17 cellular contexts compared by ENCODE assay signal in the genomic region with DNA sequence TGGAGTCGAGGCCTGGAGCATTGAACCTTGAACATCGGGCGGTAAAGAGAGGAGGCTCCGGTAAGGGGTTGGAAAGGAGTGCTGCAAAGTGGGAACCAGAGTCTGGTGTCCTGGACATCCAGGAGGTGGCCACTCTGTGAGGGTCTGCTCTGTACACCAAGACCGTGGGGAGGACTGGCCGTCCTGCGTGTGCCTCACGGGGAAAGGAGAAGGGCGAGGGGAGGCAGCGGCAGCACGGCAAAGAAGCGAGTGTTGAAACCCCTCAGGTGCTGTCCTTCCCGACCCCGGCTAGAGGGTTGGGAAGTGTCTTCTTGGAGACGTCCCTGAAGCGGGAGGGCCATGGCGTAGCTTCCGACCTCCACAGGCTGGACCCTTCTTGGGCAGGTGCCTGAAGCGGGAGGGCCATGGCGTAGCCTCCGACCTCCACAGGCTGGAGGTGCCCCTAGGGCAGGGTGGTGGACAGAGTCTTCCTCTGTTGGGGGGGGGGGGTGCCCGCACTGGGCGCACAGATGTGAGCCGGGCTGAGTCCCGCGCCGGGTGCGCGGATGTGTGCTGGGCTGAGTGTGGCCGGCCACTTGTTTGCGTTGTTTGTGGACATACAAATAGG. TPM values are rescaled to one million over a fixed set of nuclear protein-coding genes. Genes with fewer than 3 reads are reported as not detected.
A peak's percentile ranks its signal among the peaks of the same experiment; 100 is the strongest.
DNase-seq lines count a peak whose midpoint lies in the region; ATAC-seq and TF ChIP-seq lines count a peak whose summit lies in the region.
"Had no signal": no experiment of that assay in that cellular context is flagged by ENCODE, and none has a peak within 500 bp of the region (broad histone marks: within the 10 kb centered on the region; RNA-seq: fewer than 3 reads in every experiment).

No MANE protein-coding gene starts in this region.

- H3K36me3 Mint-ChIP-seq in neural crest cell (ENCODE audit: low read depth) = no peaks in the 10 kb centered on the region
- peaks cover 7% of the 10 kb centered on the region for H3K36me3 Mint-ChIP-seq in T-cell

- H3K4me1 Mint-ChIP-seq in neural crest cell (peaks cover 27% of the 10 kb centered on the region), T-cell (peaks cover 24 to 41% (median 33%) of the 10 kb centered on the region in 3 donors)

- CTCF ChIA-PET in Panc1 (lab: Charles Lee) (no interaction called here), T-cell (lab: Charles Lee) (no interaction called here)

- peak overlapping the region; percentile 95 for H3K27ac Mint-ChIP-seq in neural crest cell (ENCODE audit: unreplicated experiment)
- H3K27ac Mint-ChIP-seq in T-cell = peak overlapping the region in 1 of 2 donors; percentile 39
- H3K27ac Mint-ChIP-seq: activated CD8-positive, alpha-beta memory T cell treated with anti-CD3 and anti-CD28 coated beads, Interleukin-2, amount 10 ng/mL, durations not matched to agents 7 days and 5 days; T-helper 1 cell treated with Interleukin-12 subunit alpha and Interleukin-12 subunit beta and Interleukin-4 antibody, amounts not matched to agents 30 μg/mL and 1 μg/mL, for 36 hours had no signal

- POLR2A ChIA-PET in Panc1 (lab: Charles Lee) = interaction anchor here (0.9 kb wide), 1 partner anchor 25 kb away, joined by 5 read pairs; no protein-coding TSS in a partner anchor
- POLR2A ChIA-PET in T-cell (lab: Charles Lee) = no interaction called here

- ATAC-seq in Panc1 (0 out of 2 replicates have a peak, but pooled peaks have one; percentile 4), T-cell (replicated peaks in 1 of 4) (no peak), GM21526 (IDR thresholded peaks at IDR 0.05; ENCODE audit: low FRiP score, unreplicated experiment) (no peak)
- ATAC-seq: activated CD8-positive, alpha-beta memory T cell treated with anti-CD3 and anti-CD28 coated beads, Interleukin-2, amount 10 ng/mL, durations not matched to agents 7 days and 5 days had no signal

- H3K27ac ChIP-seq in BLaER1 treated with 17β-estradiol and CSF1 and Interleukin-3, amounts not matched to agents 10 nM and 100 nM = peak overlapping the region in 8 of 11 experiments; percentile 26 to 99 (median 96); a peak in 15 of 22 replicates
- no peak overlapping the region for H3K27ac ChIP-seq in Panc1 (ENCODE audit: low read length)
- H3K27ac ChIP-seq in dorsolateral prefrontal cortex = peak overlapping the region; percentile 2 to 95 (median 88)

- peaks cover 57 to 99% (median 85%) of the 10 kb centered on the region in 10 experiments for H3K4me1 ChIP-seq in BLaER1 treated with 17β-estradiol and CSF1 and Interleukin-3, amounts not matched to agents 10 nM and 100 nM
- H3K4me1 ChIP-seq in Panc1 (ENCODE audit: control insufficient read depth, insufficient read depth, low read length) = peaks cover 6% of the 10 kb centered on the region; the same call in 1 of the 2 replicates

- no peak overlapping the region for H3K4me3 ChIP-seq in BLaER1 treated with 17β-estradiol and CSF1 and Interleukin-3, amounts not matched to agents 10 nM and 100 nM
- H3K4me3 ChIP-seq in Panc1 (ENCODE audit: low read depth in 2 of 2, low read length in 2 of 2) = no peak overlapping the region
- peak overlapping the region in 2 of 59 donors; percentile 8 to 15 for H3K4me3 ChIP-seq in dorsolateral prefrontal cortex
- H3K4me3 ChIP-seq: sigmoid colon had no signal

- H3K27me3 Mint-ChIP-seq in neural crest cell (ENCODE audit: low read depth) (no peaks in the 10 kb centered on the region), T-cell (no peaks in the 10 kb centered on the region)
- H3K27me3 Mint-ChIP-seq: activated CD8-positive, alpha-beta memory T cell treated with anti-CD3 and anti-CD28 coated beads, Interleukin-2, amount 10 ng/mL, durations not matched to agents 7 days and 5 days had no signal

- in situ Hi-C loops in Panc1 (cut with HindIII; ENCODE audit: low pct_unique_long_range_greater_than_20kb, low sequenced_read_pairs) = no loop called here

- H3K4me2 ChIP-seq in BLaER1 treated with 17β-estradiol and CSF1 and Interleukin-3, amounts not matched to agents 10 nM and 100 nM = peak overlapping the region; percentile 5 to 95 (median 79); a peak in 18 of 22 replicates

- DNase-seq in Panc1 (ENCODE audit: low read depth, low spot score) = no peak
- peak in 8 of 10 donors; percentile 38 to 66 (median 48) for DNase-seq in dorsolateral prefrontal cortex
- DNase-seq in neural crest cell (ENCODE audit: low read depth, low spot score) = no peak
- DNase-seq in inferior parietal cortex (ENCODE audit: extremely low spot score) = no peak
- DNase-seq in T-cell = no peak
- DNase-seq in DMS53 (lab: John Stamatoyannopoulos, UW) = no peak
- DNase-seq: activated CD4-positive, CD25-positive, alpha-beta regulatory T cell; activated CD8-positive, alpha-beta memory T cell treated with anti-CD3 and anti-CD28 coated beads, Interleukin-2, amount 10 ng/mL, durations not matched to agents 7 days and 5 days; activated naive CD4-positive, alpha-beta T cell; NCI-H187 treated with DMSO at 0.1 percent for 48 hours; NCI-H446 treated with DMSO at 0.1 percent for 48 hours; Right ventricle myocardium superior; sigmoid colon; stimulated activated CD4-positive, alpha-beta T cell treated with anti-CD3 and anti-CD28 coated beads, Interleukin-1b, Interleukin-23, amount 100 ng/mL, for 48 hours had no signal

- peaks cover 35 to 58% (median 44%) of the 10 kb centered on the region in 11 experiments for H3K36me3 ChIP-seq in BLaER1 treated with 17β-estradiol and CSF1 and Interleukin-3, amounts not matched to agents 10 nM and 100 nM
- H3K36me3 ChIP-seq in Panc1 (ENCODE audit: control insufficient read depth, insufficient read depth, low read length) = no peaks in the 10 kb centered on the region

- peak overlapping the region in 7 of 11 experiments; percentile 13 to 90 (median 37); a peak in 8 of 22 replicates for H3K9ac ChIP-seq in BLaER1 treated with 17β-estradiol and CSF1 and Interleukin-3, amounts not matched to agents 10 nM and 100 nM

- H3K27me3 ChIP-seq in BLaER1 treated with 17β-estradiol and CSF1 and Interleukin-3, amounts not matched to agents 10 nM and 100 nM = no peaks in the 10 kb centered on the region
- H3K27me3 ChIP-seq in Panc1 (ENCODE audit: control insufficient read depth, insufficient read depth, low read length) (no peaks in the 10 kb centered on the region), dorsolateral prefrontal cortex (no peaks in the 10 kb centered on the region)
- H3K27me3 ChIP-seq: sigmoid colon had no signal

- H3K4me3 Mint-ChIP-seq in neural crest cell (peak overlapping the region; percentile 34), T-cell (no peak overlapping the region)
- H3K4me3 Mint-ChIP-seq: activated CD8-positive, alpha-beta memory T cell treated with anti-CD3 and anti-CD28 coated beads, Interleukin-2, amount 10 ng/mL, durations not matched to agents 7 days and 5 days; T-helper 1 cell treated with Interleukin-12 subunit alpha and Interleukin-12 subunit beta and Interleukin-4 antibody, amounts not matched to agents 30 μg/mL and 1 μg/mL, for 36 hours had no signal

- no peaks in the 10 kb centered on the region for H3K9me3 Mint-ChIP-seq in neural crest cell
- no peaks in the 10 kb centered on the region for H3K9me3 Mint-ChIP-seq in T-cell
- H3K9me3 Mint-ChIP-seq: T-helper 1 cell treated with Interleukin-12 subunit alpha and Interleukin-12 subunit beta and Interleukin-4 antibody, amounts not matched to agents 30 μg/mL and 1 μg/mL, for 36 hours had no signal

- H4K20me1 ChIP-seq in BLaER1 treated with 17β-estradiol and CSF1 and Interleukin-3, amounts not matched to agents 10 nM and 100 nM = peaks cover 38 to 98% (median 84%) of the 10 kb centered on the region in 11 experiments; a peak in 19 of 22 replicates

- intact Hi-C loops in Panc1 (cut with micrococcal nuclease; ENCODE audit: unreplicated experiment) (no loop called here), dorsolateral prefrontal cortex (cut with DNase I) (loop anchor here in 1 of 2 donors (10.0 kb wide), 1 partner anchor 67 kb away; no protein-coding TSS in a partner anchor)

- BruUV-seq in Panc1 (replicated peaks; lab: Mats Ljungman, UMichigan) = no TSS peak

- H3K9me3 ChIP-seq in BLaER1 treated with 17β-estradiol and CSF1 and Interleukin-3, amounts not matched to agents 10 nM and 100 nM (replicated peaks in 1 of 11) = no peaks in the 10 kb centered on the region
- no peaks in the 10 kb centered on the region for H3K9me3 ChIP-seq in Panc1 (ENCODE audit: control insufficient read depth, insufficient read depth, low read depth, low read length)
- H3K9me3 ChIP-seq: sigmoid colon had no signal

- TF ChIP-seq CTCF in Panc1 (IDR thresholded peaks at IDR 0.05) = no peak
- TF ChIP-seq CTCF in dorsolateral prefrontal cortex (IDR thresholded peaks at IDR 0.05 in 54 of 56, conservative IDR thresholded peaks at IDR 0.05 in 2 of 56; ENCODE audit: low read depth in 1 of 56, partially characterized antibody in 56 of 56) = no peak
- TF ChIP-seq CTCF in neural crest cell (conservative IDR thresholded peaks at IDR 0.05) = no peak

RNA-seq across cellular contexts. Expression of gene FOXK2, which starts 42.0 kb away (rescaled TPM):
- 143 TPM for total RNA-seq in Panc1 (2021; ENCODE audit: unreplicated experiment)
- polyA plus RNA-seq in Panc1 (2012; ENCODE audit: insufficient read length) = 103 TPM
- total RNA-seq in dorsolateral prefrontal cortex = 100 to 1,000 TPM in 8 of 120 experiments, 10 to 100 TPM in 112; 65.0 to 126 (median 81.9) TPM
- total RNA-seq in neural crest cell = 84.3 and 92.2 TPM in 2 replicates
- total RNA-seq in T-cell = 10 to 100 TPM; 45.8 to 65.5 (median 61.9) TPM

Comparison
In these comparisons a context has a peak if more than half of its experiments do, and no peak if none do; other contexts are left out.
1. DNase-seq: peak in dorsolateral prefrontal cortex (8 of 10); none in Panc1 (single experiment), neural crest cell (single experiment), inferior parietal cortex (single experiment), T-cell (0 of 34) and DMS53 (single experiment).